Comparison of ENCODE assay signal across 4 cellular contexts in the genomic region with DNA sequence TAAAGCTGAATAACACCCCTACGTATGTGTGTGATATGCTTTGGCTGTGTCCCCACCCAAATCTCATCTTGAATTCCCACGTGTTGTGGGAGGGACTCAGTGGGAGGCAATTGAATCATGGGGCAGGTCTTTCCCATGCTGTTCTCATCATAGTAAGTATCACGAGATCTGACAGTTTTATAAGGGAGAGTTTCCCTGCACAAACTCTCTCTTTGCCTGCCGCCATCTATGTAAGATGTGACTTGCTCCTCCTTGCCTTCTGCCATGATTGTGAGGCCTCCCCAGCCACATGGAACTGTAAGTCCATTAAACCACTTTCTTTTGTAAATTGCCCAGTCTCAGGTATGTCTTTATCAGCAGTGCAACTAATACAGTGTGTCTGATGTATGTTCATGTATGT. TPM values are rescaled to one million over a fixed set of nuclear protein-coding genes. Genes with fewer than 3 reads are reported as not detected.
"Had no signal": no experiment of that assay in that cellular context is flagged by ENCODE, and none has a peak within 500 bp of the region (broad histone marks: within the 10 kb centered on the region; RNA-seq: fewer than 3 reads in every experiment).

No MANE protein-coding gene starts in this region.

RNA-seq across cellular contexts. Expression of gene EML1, which starts 30.3 kb away (rescaled TPM):
- total RNA-seq: activated B cell treated with CpG ODN at 0.5 μM for 24 hours; activated CD4-positive, alpha-beta memory T cell treated with anti-CD3 and anti-CD28 coated beads, Interleukin-2, amount 10 ng/mL, durations not matched to agents 7 days and 5 days; activated CD8-positive, alpha-beta memory T cell treated with anti-CD3 and anti-CD28 coated beads, Interleukin-2, amount 10 ng/mL, durations not matched to agents 7 days and 5 days; activated CD8-positive, alpha-beta T cell treated with anti-CD3 and anti-CD28 coated beads, Interleukin-2, amount 10 ng/mL, durations not matched to agents 7 days and 5 days had no signal
